9 cellular contexts compared by ENCODE assay signal in genomic region chr2:182649316-182649715, GRCh38.
DNase-seq lines count a peak whose midpoint lies in the region; ATAC-seq and TF ChIP-seq lines count a peak whose summit lies in the region.
"Had no signal": no experiment of that assay in that cellular context is flagged by ENCODE, and none has a peak within 500 bp of the region (broad histone marks: within the 10 kb centered on the region; RNA-seq: fewer than 3 reads in every experiment).

No MANE protein-coding gene starts in this region.

- TF ChIP-seq CTCF in RWPE1 (conservative IDR thresholded peaks at IDR 0.05; ENCODE audit: low read depth) (peak; percentile 45), cardiac muscle cell (IDR thresholded peaks at IDR 0.05; ENCODE audit: low read depth, low read length) (peak; percentile 69), upper lobe of right lung (IDR thresholded peaks at IDR 0.05) (peak; percentile 31)

- no peaks in the 10 kb centered on the region for H3K79me2 ChIP-seq in Karpas-422 (ENCODE audit: low read length)

- H3K9me3 ChIP-seq in Karpas-422 (ENCODE audit: low read length) (no peaks in the 10 kb centered on the region), cardiac muscle cell (ENCODE audit: low read depth) (no peaks in the 10 kb centered on the region), upper lobe of right lung (no peaks in the 10 kb centered on the region)

- no peak overlapping the region for H2AFZ ChIP-seq in Karpas-422 (ENCODE audit: low read length)

- CTCF ChIA-PET in RWPE1 (lab: Yijun Ruan, JAX), result interaction anchor here (0.5 to 2.5 kb wide), 17 partner anchors 14 to 1357 kb away, joined by 3 to 9 read pairs (median 3); no protein-coding TSS in a partner anchor

- POLR2A ChIA-PET in RWPE1 (lab: Yijun Ruan, JAX; ENCODE audit: low non-redundant PET), result no interaction called here

- no peaks in the 10 kb centered on the region for H3K9me2 ChIP-seq in Karpas-422 (replicated peaks; ENCODE audit: insufficient read depth, low read length)

- no peaks in the 10 kb centered on the region for H3K4me1 Mint-ChIP-seq in activated naive CD8-positive, alpha-beta T cell treated with anti-CD3 and anti-CD28 coated beads, Interleukin-2, amount 50 U/mL, for 24 hours

- no peak overlapping the region for H3K4me3 Mint-ChIP-seq in activated naive CD8-positive, alpha-beta T cell treated with anti-CD3 and anti-CD28 coated beads, Interleukin-2, amount 50 U/mL, for 24 hours
- H3K4me3 Mint-ChIP-seq: activated naive CD8-positive, alpha-beta T cell treated with anti-CD3 and anti-CD28 coated beads, Interleukin-2, amount 10 ng/mL, durations not matched to agents 7 days and 5 days had no signal

- no peak overlapping the region for H3K4me2 ChIP-seq in Karpas-422 (ENCODE audit: low read depth, low read length, poor library complexity, severe bottlenecking)

- H3K27me3 ChIP-seq in Karpas-422 (ENCODE audit: low read length) (no peaks in the 10 kb centered on the region), cardiac muscle cell (no peaks in the 10 kb centered on the region), upper lobe of right lung (no peaks in the 10 kb centered on the region)

- H3K27ac Mint-ChIP-seq in activated naive CD8-positive, alpha-beta T cell treated with anti-CD3 and anti-CD28 coated beads, Interleukin-2, amount 50 U/mL, for 24 hours, result no peak overlapping the region
- H3K27ac Mint-ChIP-seq: activated naive CD8-positive, alpha-beta T cell treated with anti-CD3 and anti-CD28 coated beads, Interleukin-2, amount 10 ng/mL, durations not matched to agents 7 days and 5 days had no signal

- H3K36me3 ChIP-seq in Karpas-422 (ENCODE audit: insufficient read depth, low read length), result no peaks in the 10 kb centered on the region
- no peaks in the 10 kb centered on the region for H3K36me3 ChIP-seq in cardiac muscle cell
- H3K36me3 ChIP-seq in upper lobe of right lung, result no peaks in the 10 kb centered on the region

- H3K27me3 Mint-ChIP-seq in activated naive CD8-positive, alpha-beta T cell treated with anti-CD3 and anti-CD28 coated beads, Interleukin-2, amount 50 U/mL, for 24 hours, result peaks cover 2% of the 10 kb centered on the region
- H3K27me3 Mint-ChIP-seq: activated naive CD8-positive, alpha-beta T cell treated with anti-CD3 and anti-CD28 coated beads, Interleukin-2, amount 10 ng/mL, durations not matched to agents 7 days and 5 days had no signal

- H3K4me1 ChIP-seq in Karpas-422 (ENCODE audit: low read length), result no peaks in the 10 kb centered on the region
- H3K4me1 ChIP-seq in cardiac muscle cell (ENCODE audit: low read depth), result no peaks in the 10 kb centered on the region
- no peaks in the 10 kb centered on the region for H3K4me1 ChIP-seq in upper lobe of right lung

- H3K27ac ChIP-seq in Karpas-422 (ENCODE audit: low read length) (no peak overlapping the region), RWPE1 (no peak overlapping the region), cardiac muscle cell (no peak overlapping the region), upper lobe of right lung (no peak overlapping the region)

- intact Hi-C loops in Right ventricle myocardium inferior (cut with DNase I) (loop anchor here (5.0 to 10.0 kb wide), 2 partner anchors 222 to 345 kb away; partner anchors contain the start of gene PDE1A), cardiac septum (cut with DNase I) (loop anchor here (10.0 kb wide), 1 partner anchor 345 kb away; no protein-coding TSS in a partner anchor), upper lobe of right lung (cut with DNase I) (no loop called here)

- H4K20me1 ChIP-seq in Karpas-422 (ENCODE audit: insufficient read depth, low read depth, low read length), result no peaks in the 10 kb centered on the region

- DNase-seq in Right ventricle myocardium inferior (ENCODE audit: missing footprints) (no peak), cardiac septum (ENCODE audit: low spot score) (no peak), Karpas-422 (peak; percentile 65), RWPE1 (ENCODE audit: low spot score) (peak; percentile 20), cardiac muscle cell (ENCODE audit: low read depth in 1 of 2, low spot score in 1 of 2) (peak; percentile 62 to 75), upper lobe of right lung (no peak)
- no peak for DNase-seq in activated naive CD8-positive, alpha-beta T cell treated with anti-CD3 and anti-CD28 coated beads, Interleukin-2, amount 50 U/mL, for 24 hours
- DNase-seq in activated CD4-positive, alpha-beta T cell treated with anti-CD3 and anti-CD28 coated beads, Interleukin-2, amount 50 U/mL, for 1 hour, result no peak
- DNase-seq: activated naive CD8-positive, alpha-beta T cell treated with anti-CD3 and anti-CD28 coated beads, Interleukin-2, amount 10 ng/mL, durations not matched to agents 7 days and 5 days had no signal

- H3K9me3 Mint-ChIP-seq in activated naive CD8-positive, alpha-beta T cell treated with anti-CD3 and anti-CD28 coated beads, Interleukin-2, amount 50 U/mL, for 24 hours, result no peaks in the 10 kb centered on the region
- H3K9me3 Mint-ChIP-seq: activated naive CD8-positive, alpha-beta T cell treated with anti-CD3 and anti-CD28 coated beads, Interleukin-2, amount 10 ng/mL, durations not matched to agents 7 days and 5 days had no signal

- H3K4me3 ChIP-seq in Karpas-422 (ENCODE audit: low read length) (no peak overlapping the region), cardiac muscle cell (no peak overlapping the region), upper lobe of right lung (no peak overlapping the region)

- peak; percentile 63 for ATAC-seq in Right ventricle myocardium inferior
- ATAC-seq in upper lobe of right lung, result no peak
- ATAC-seq in activated naive CD8-positive, alpha-beta T cell treated with anti-CD3 and anti-CD28 coated beads, Interleukin-2, amount 50 U/mL, for 24 hours, result no peak

- no peaks in the 10 kb centered on the region for H3K36me3 Mint-ChIP-seq in activated naive CD8-positive, alpha-beta T cell treated with anti-CD3 and anti-CD28 coated beads, Interleukin-2, amount 50 U/mL, for 24 hours (ENCODE audit: low read depth)
- H3K36me3 Mint-ChIP-seq: activated naive CD8-positive, alpha-beta T cell treated with anti-CD3 and anti-CD28 coated beads, Interleukin-2, amount 10 ng/mL, durations not matched to agents 7 days and 5 days had no signal

- no peak overlapping the region for H3K9ac ChIP-seq in Karpas-422 (ENCODE audit: low read length)

Comparison
In these comparisons a context has a peak if more than half of its experiments do, and no peak if none do; other contexts are left out.
1. DNase-seq: peak in Karpas-422 (single experiment), RWPE1 (single experiment) and cardiac muscle cell (2 of 2); none in Right ventricle myocardium inferior (single experiment), cardiac septum (single experiment), upper lobe of right lung (single experiment), activated naive CD8-positive, alpha-beta T cell treated with anti-CD3 and anti-CD28 coated beads, Interleukin-2, amount 50 U/mL, for 24 hours (single experiment) and activated CD4-positive, alpha-beta T cell treated with anti-CD3 and anti-CD28 coated beads, Interleukin-2, amount 50 U/mL, for 1 hour (single experiment).
2. Peak in every context shown above with its lines, with median percentiles within 50 percentile points of each other: CTCF ChIP-seq.